Comparison of ENCODE assay signal across 20 cellular contexts in the genomic region with DNA sequence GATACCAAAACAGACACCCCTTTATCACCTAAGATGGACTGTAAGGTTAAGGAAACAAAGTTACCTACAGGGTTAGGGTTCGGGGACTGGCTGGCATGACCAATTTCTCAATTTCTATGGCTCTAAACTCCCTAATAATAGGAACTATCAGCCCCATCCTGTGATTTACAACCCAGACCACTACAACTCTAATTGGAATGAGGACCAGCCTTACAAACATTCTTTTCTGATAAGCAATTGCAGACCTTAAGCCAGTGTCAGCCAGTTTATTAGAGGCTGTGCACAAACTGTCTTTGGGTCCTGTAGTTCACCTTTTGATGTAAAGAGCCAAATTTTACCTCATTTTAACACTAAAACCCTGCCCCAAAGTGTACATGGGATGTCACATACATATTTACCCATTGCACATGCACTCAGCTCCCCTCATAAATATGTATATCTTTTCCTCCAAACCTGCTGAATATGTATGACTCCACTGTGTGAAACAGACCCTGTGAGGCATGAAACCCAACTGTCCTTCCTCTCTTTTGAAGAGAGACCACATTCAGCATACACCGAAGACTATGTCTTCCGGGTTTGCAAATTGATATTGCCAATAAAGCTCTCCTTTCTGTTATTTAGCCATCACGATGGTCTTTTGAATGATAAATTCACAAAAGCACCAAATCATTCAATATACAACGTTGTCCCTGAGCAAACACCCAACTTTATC. TPM values are rescaled to one million over a fixed set of nuclear protein-coding genes. Genes with fewer than 3 reads are reported as not detected.
DNase-seq lines count a peak whose midpoint lies in the region; ATAC-seq and TF ChIP-seq lines count a peak whose summit lies in the region.
"Had no signal": no experiment of that assay in that cellular context is flagged by ENCODE, and none has a peak within 500 bp of the region (broad histone marks: within the 10 kb centered on the region; RNA-seq: fewer than 3 reads in every experiment).

No MANE protein-coding gene starts in this region.

- no peaks in the 10 kb centered on the region for H3K4me1 Mint-ChIP-seq in activated naive CD8-positive, alpha-beta T cell treated with anti-CD3 and anti-CD28 coated beads for 36 hours
- no peaks in the 10 kb centered on the region for H3K4me1 Mint-ChIP-seq in activated CD8-positive, alpha-beta T cell treated with anti-CD3 and anti-CD28 coated beads for 36 hours (ENCODE audit: low read depth)

- H3K9me3 Mint-ChIP-seq in activated naive CD8-positive, alpha-beta T cell treated with anti-CD3 and anti-CD28 coated beads for 36 hours = no peaks in the 10 kb centered on the region
- H3K9me3 Mint-ChIP-seq in activated CD8-positive, alpha-beta T cell treated with anti-CD3 and anti-CD28 coated beads for 36 hours = no peaks in the 10 kb centered on the region
- H3K9me3 Mint-ChIP-seq: CD8-positive, alpha-beta T cell; IgD-negative memory B cell had no signal

- no peaks in the 10 kb centered on the region for H3K79me2 ChIP-seq in smooth muscle cell (ENCODE audit: low read depth)

- peaks cover 7% of the 10 kb centered on the region for H3K4me1 ChIP-seq in smooth muscle cell (ENCODE audit: low read depth)
- H3K4me1 ChIP-seq: breast epithelium, foreskin keratinocyte had no signal

- no peak overlapping the region for H3K27ac Mint-ChIP-seq in activated naive CD8-positive, alpha-beta T cell treated with anti-CD3 and anti-CD28 coated beads for 36 hours
- no peak overlapping the region for H3K27ac Mint-ChIP-seq in activated CD8-positive, alpha-beta T cell treated with anti-CD3 and anti-CD28 coated beads for 36 hours
- H3K27ac Mint-ChIP-seq: CD8-positive, alpha-beta T cell; IgD-negative memory B cell had no signal

- POLR2A ChIA-PET in activated CD8-positive, alpha-beta T cell treated with anti-CD3 and anti-CD28 coated beads for 36 hours (lab: Charles Lee) = interaction anchor here (0.6 kb wide), 1 partner anchor 90 kb away, joined by 3 read pairs; no protein-coding TSS in a partner anchor

- peaks cover 12% of the 10 kb centered on the region for H3K27me3 Mint-ChIP-seq in activated naive CD8-positive, alpha-beta T cell treated with anti-CD3 and anti-CD28 coated beads for 36 hours
- H3K27me3 Mint-ChIP-seq in activated CD8-positive, alpha-beta T cell treated with anti-CD3 and anti-CD28 coated beads for 36 hours = no peaks in the 10 kb centered on the region

- H3K4me3 Mint-ChIP-seq in activated naive CD8-positive, alpha-beta T cell treated with anti-CD3 and anti-CD28 coated beads for 36 hours = no peak overlapping the region
- H3K4me3 Mint-ChIP-seq in activated CD8-positive, alpha-beta T cell treated with anti-CD3 and anti-CD28 coated beads for 36 hours = no peak overlapping the region
- H3K4me3 Mint-ChIP-seq: CD8-positive, alpha-beta T cell had no signal

- WGBS in smooth muscle cell (ENCODE audit: low lambda C conversion rate) = 88% methylated on average over 5 of the region's 5 CpGs

- CTCF ChIA-PET in activated CD8-positive, alpha-beta T cell treated with anti-CD3 and anti-CD28 coated beads for 36 hours (lab: Charles Lee) = no interaction called here

- no peaks in the 10 kb centered on the region for H3K36me3 Mint-ChIP-seq in activated naive CD8-positive, alpha-beta T cell treated with anti-CD3 and anti-CD28 coated beads for 36 hours
- H3K36me3 Mint-ChIP-seq in activated CD8-positive, alpha-beta T cell treated with anti-CD3 and anti-CD28 coated beads for 36 hours (ENCODE audit: low read depth) = no peaks in the 10 kb centered on the region
- H3K36me3 Mint-ChIP-seq: CD8-positive, alpha-beta T cell; IgD-negative memory B cell had no signal

- H3K36me3 ChIP-seq in smooth muscle cell (ENCODE audit: low read depth) = no peaks in the 10 kb centered on the region
- H3K36me3 ChIP-seq: breast epithelium had no signal

- DNase-seq in NCI-H526 (lab: John Stamatoyannopoulos, UW) = peak; percentile 35 to 58
- DNase-seq in smooth muscle cell (lab: John Stamatoyannopoulos, UW; ENCODE audit: unreplicated experiment) = no peak
- no peak for DNase-seq in activated naive CD4-positive, alpha-beta T cell (lab: John Stamatoyannopoulos, UW)
- no peak for DNase-seq in activated naive CD8-positive, alpha-beta T cell treated with anti-CD3 and anti-CD28 coated beads for 36 hours
- no peak for DNase-seq in sciatic nerve (ENCODE audit: low spot score)
- no peak for DNase-seq in activated CD8-positive, alpha-beta T cell treated with anti-CD3 and anti-CD28 coated beads for 36 hours
- DNase-seq: activated gamma-delta T cell treated with Interleukin-2 at 50 U/mL for 16 hours; CD8-positive, alpha-beta T cell; effector CD8-positive, alpha-beta T cell; GF-D8; HCEC 1CT; mesenchymal stem cell; NCI-H146; NCI-H82; small intestine had no signal

- no peak overlapping the region for H2AFZ ChIP-seq in smooth muscle cell (ENCODE audit: low read depth)

- H3F3A ChIP-seq in smooth muscle cell (ENCODE audit: low read depth) = peaks cover 7% of the 10 kb centered on the region

- no peak for TF ChIP-seq CTCF in smooth muscle cell (IDR thresholded peaks at IDR 0.05; ENCODE audit: borderline replicate concordance, insufficient read depth, poor library complexity, severe bottlenecking)
- TF ChIP-seq CTCF in activated CD8-positive, alpha-beta T cell treated with anti-CD3 and anti-CD28 coated beads for 36 hours (IDR thresholded peaks at IDR 0.05) = no peak

- H3K27me3 ChIP-seq in smooth muscle cell (ENCODE audit: low read depth) = no peaks in the 10 kb centered on the region
- H3K27me3 ChIP-seq: breast epithelium, foreskin keratinocyte had no signal

- peak overlapping the region; percentile 66 for H3K27ac ChIP-seq in smooth muscle cell (ENCODE audit: low read depth)
- H3K27ac ChIP-seq: breast epithelium, foreskin keratinocyte had no signal

- H4K20me1 ChIP-seq in smooth muscle cell (ENCODE audit: low read depth) = no peaks in the 10 kb centered on the region

- ATAC-seq in GM18909 (IDR thresholded peaks at IDR 0.05; ENCODE audit: poor library complexity, unreplicated experiment) = peak; percentile 52
- peak; percentile 36 for ATAC-seq in HG02798 (IDR thresholded peaks at IDR 0.05; ENCODE audit: poor library complexity, unreplicated experiment)
- no peak for ATAC-seq in sciatic nerve
- ATAC-seq in activated CD8-positive, alpha-beta T cell treated with anti-CD3 and anti-CD28 coated beads for 36 hours = no peak
- ATAC-seq: CD8-positive, alpha-beta T cell; foreskin keratinocyte had no signal

- H3K9ac ChIP-seq in smooth muscle cell (ENCODE audit: low read depth) = peak overlapping the region; percentile 5

- H3K4me2 ChIP-seq in smooth muscle cell = peak overlapping the region; percentile 13

- no peaks in the 10 kb centered on the region for H3K9me3 ChIP-seq in smooth muscle cell (replicated peaks; ENCODE audit: low read depth)
- H3K9me3 ChIP-seq: breast epithelium had no signal

- H3K4me3 ChIP-seq in smooth muscle cell = no peak overlapping the region
- H3K4me3 ChIP-seq: breast epithelium had no signal

- intact Hi-C loops in sciatic nerve (cut with DNase I) = loop anchor here (10.0 kb wide), 1 partner anchor 163 kb away; no protein-coding TSS in a partner anchor
- intact Hi-C loops in activated CD8-positive, alpha-beta T cell treated with anti-CD3 and anti-CD28 coated beads for 36 hours (cut with micrococcal nuclease) = no loop called here

RNA-seq across cellular contexts. Expression of gene APP, which starts 7.3 kb away (rescaled TPM):
- total RNA-seq in smooth muscle cell (431 and 459 TPM in 2 replicates), sciatic nerve (497 TPM)
- 61.6 and 65.3 TPM in 2 replicates for polyA plus RNA-seq in smooth muscle cell
- 10 to 100 TPM; 50.9 to 53.7 TPM for total RNA-seq in activated naive CD8-positive, alpha-beta T cell treated with anti-CD3 and anti-CD28 coated beads for 36 hours
- 10 to 100 TPM; 39.3 to 39.4 TPM for total RNA-seq in activated CD8-positive, alpha-beta T cell treated with anti-CD3 and anti-CD28 coated beads for 36 hours

Comparison
In these comparisons a context has a peak if more than half of its experiments do, and no peak if none do; other contexts are left out.
1. ATAC-seq: peak in GM18909 (single experiment) and HG02798 (single experiment); none in sciatic nerve (single experiment) and activated CD8-positive, alpha-beta T cell treated with anti-CD3 and anti-CD28 coated beads for 36 hours (single experiment).
2. DNase-seq: peak in NCI-H526 (2 of 2); none in smooth muscle cell (single experiment), activated naive CD4-positive, alpha-beta T cell (0 of 4), activated naive CD8-positive, alpha-beta T cell treated with anti-CD3 and anti-CD28 coated beads for 36 hours (single experiment), sciatic nerve (single experiment) and activated CD8-positive, alpha-beta T cell treated with anti-CD3 and anti-CD28 coated beads for 36 hours (single experiment).